25 cellular contexts compared by ENCODE assay signal in genomic region chr7:80362677-80363076, GRCh38.
"Had no signal": no experiment of that assay in that cellular context is flagged by ENCODE, and none has a peak within 500 bp of the region (broad histone marks: within the 10 kb centered on the region; RNA-seq: fewer than 3 reads in every experiment).

No MANE protein-coding gene starts in this region.

- H3K4me3 ChIP-seq: adrenal gland, body of pancreas, hepatocyte, left ventricle myocardium inferior, lung, spleen, tibial nerve had no signal

- H3K27me3 ChIP-seq: adrenal gland, body of pancreas, hepatocyte, spleen, tibial nerve had no signal

- FAIRE-seq: endothelial cell of umbilical vein, frontal cortex, TTC549 had no signal

- DNase-seq: activated CD4-positive, alpha-beta T cell treated with anti-CD3 and anti-CD28 coated beads for 48 hours; activated CD4-positive, alpha-beta T cell treated with anti-CD3 and anti-CD28 coated beads, Interleukin-2, amount 50 U/mL, for 48 hours; activated CD8-positive, alpha-beta memory T cell treated with anti-CD3 and anti-CD28 coated beads for 24 hours; activated effector memory CD4-positive, alpha-beta T cell treated with Interleukin-2 at 50 U/mL for 16 hours; activated naive CD4-positive, alpha-beta T cell treated with Interleukin-2 at 50 U/mL for 16 hours; adrenal gland; aorta; body of pancreas; cortex of kidney; glutamatergic neuron; islet precursor cell; left ventricle myocardium inferior; right cardiac atrium; spleen; stimulated activated CD4-positive, alpha-beta T cell treated with anti-CD3 and anti-CD28 coated beads, Interleukin-2, amount 100 ng/mL, for 48 hours; stimulated activated naive CD4-positive, alpha-beta T cell treated with Interleukin-2 at 50 U/mL for 16 hours; T-helper 9 cell had no signal

- H3K27ac ChIP-seq: adrenal gland, body of pancreas, hepatocyte, left ventricle myocardium inferior, spleen, tibial nerve, VCaP had no signal

- H2AFZ ChIP-seq: hepatocyte had no signal

- H3K4me2 ChIP-seq: hepatocyte had no signal

- H3K4me1 ChIP-seq: adrenal gland, body of pancreas, left ventricle myocardium inferior, spleen, tibial nerve had no signal

- H3K79me2 ChIP-seq: hepatocyte had no signal

- H3K36me3 ChIP-seq: adrenal gland, left ventricle myocardium inferior, spleen, tibial nerve had no signal

- H3K9me3 ChIP-seq: adrenal gland, body of pancreas had no signal

- ATAC-seq: body of pancreas; natural killer cell treated with Interleukin-12 subunit alpha and Interleukin-12 subunit beta and Interleukin-15 and Interleukin-18, amount 100 ng/mL, for 72 hours; right cardiac atrium had no signal
